In the genomic region with DNA sequence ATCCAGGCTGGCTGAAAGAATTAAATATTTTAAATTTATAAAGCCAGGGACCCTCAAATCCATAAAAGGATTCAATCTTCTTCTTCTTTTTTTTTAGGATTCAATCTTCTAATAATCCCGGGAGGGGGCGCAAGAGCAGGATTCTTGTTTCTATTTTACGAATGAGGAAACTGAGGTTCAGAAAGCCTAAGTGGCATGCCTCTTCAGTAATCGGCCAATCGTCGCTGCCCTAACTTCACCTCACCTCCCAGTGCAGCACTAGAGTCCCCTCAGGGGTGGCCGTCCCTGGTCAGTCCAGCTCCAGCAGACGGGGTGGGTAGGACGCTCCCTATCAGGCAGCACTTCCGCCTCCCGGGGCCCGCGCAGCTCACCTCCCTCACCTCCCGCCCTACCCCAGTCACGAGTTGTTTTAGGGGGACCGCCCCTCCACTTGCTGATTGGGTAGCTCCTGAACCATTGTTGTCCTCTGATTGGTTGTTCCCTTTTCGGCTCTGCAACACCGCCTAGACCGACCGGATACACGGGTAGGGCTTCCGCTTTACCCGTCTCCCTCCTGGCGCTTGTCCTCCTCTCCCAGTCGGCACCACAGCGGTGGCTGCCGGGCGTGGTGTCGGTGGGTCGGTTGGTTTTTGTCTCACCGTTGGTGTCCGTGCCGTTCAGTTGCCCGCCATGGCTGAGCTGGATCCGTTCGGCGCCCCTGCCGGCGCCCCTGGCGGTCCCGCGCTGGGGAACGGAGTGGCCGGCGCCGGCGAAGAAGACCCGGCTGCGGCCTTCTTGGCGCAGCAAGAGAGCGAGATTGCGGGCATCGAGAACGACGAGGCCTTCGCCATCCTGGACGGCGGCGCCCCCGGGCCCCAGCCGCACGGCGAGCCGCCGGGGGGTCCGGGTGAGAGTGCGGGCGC, we compare ENCODE assay signal across 8 cellular contexts. TPM values are rescaled to one million over a fixed set of nuclear protein-coding genes. Genes with fewer than 3 reads are reported as not detected.
DNase-seq lines count a peak whose midpoint lies in the region; ATAC-seq, FAIRE-seq and TF ChIP-seq lines count a peak whose summit lies in the region.

A gene with protein sequence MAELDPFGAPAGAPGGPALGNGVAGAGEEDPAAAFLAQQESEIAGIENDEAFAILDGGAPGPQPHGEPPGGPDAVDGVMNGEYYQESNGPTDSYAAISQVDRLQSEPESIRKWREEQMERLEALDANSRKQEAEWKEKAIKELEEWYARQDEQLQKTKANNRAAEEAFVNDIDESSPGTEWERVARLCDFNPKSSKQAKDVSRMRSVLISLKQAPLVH (plus strand): TSS at position 534 of the 902 bp plus-strand sequence. CDS start 136 bp downstream, at position 670.

- H3K27ac Mint-ChIP-seq in chondrocyte (ENCODE audit: unreplicated experiment), result peak within 1 kb of the TSS; percentile 89

- no peaks in the 10 kb centered on the region for H3K27me3 Mint-ChIP-seq in chondrocyte (ENCODE audit: low read depth)

- POLR2A ChIA-PET in BJ (lab: Charles Lee), result interaction anchor here (0.6 kb wide), 1 partner anchor 163 kb away, joined by 3 read pairs; no protein-coding TSS in a partner anchor

- FAIRE-seq in kidney (lab: Jason Lieb, UNC), result peak; percentile 88

- CTCF ChIA-PET in BJ (lab: Yijun Ruan, JAX), result interaction anchor here (0.6 to 4.1 kb wide), 28 partner anchors 10 to 1577 kb away, joined by 3 to 43 read pairs (median 4); a partner anchor contains a TSS

- ATAC-seq in HG03442 (IDR thresholded peaks at IDR 0.05; ENCODE audit: unreplicated experiment), result peak; percentile 96

- no peaks in the 10 kb centered on the region for H3K27me3 ChIP-seq in BJ (ENCODE audit: control insufficient read depth, insufficient read depth, low read length)

- H3K4me3 ChIP-seq in BJ (ENCODE audit: low read depth, low read length) (peak within 1 kb of the TSS; percentile 76), kidney (ENCODE audit: low read length in 2 of 2) (peak within 1 kb of the TSS; percentile 83 to 93)

- DNase-seq in BJ (ENCODE audit: low read depth), result peak; percentile 94
- DNase-seq in GM19238 (ENCODE audit: insufficient read length, low spot score), result peak; percentile 97
- DNase-seq in NCI-H510A treated with DMSO at 0.1 percent for 48 hours (lab: John Stamatoyannopoulos, UW), result peak; percentile 88
- peak; percentile 83 to 91 for DNase-seq in activated CD4-positive, alpha-beta T cell treated with anti-CD3 and anti-CD28 coated beads for 24 hours (ENCODE audit: low read depth in 2 of 2)
- DNase-seq in chondrocyte (ENCODE audit: low spot score), result no peak
- DNase-seq in kidney, result peak; percentile 99
- DNase-seq in stimulated activated CD4-positive, alpha-beta T cell treated with anti-CD3 and anti-CD28 coated beads, Interleukin-15, amount 100 ng/mL, for 24 hours, result peak; percentile 97

- no peaks in the 10 kb centered on the region for H3K9me3 Mint-ChIP-seq in chondrocyte (ENCODE audit: low read depth)

- intact Hi-C loops in kidney (cut with DNase I), result no loop called here

- peaks cover 62% of the 10 kb centered on the region for H3K4me1 Mint-ChIP-seq in chondrocyte (ENCODE audit: low read depth)

- no peaks in the 10 kb centered on the region for H3K36me3 ChIP-seq in BJ (ENCODE audit: control insufficient read depth, insufficient read depth, low read length)
- no peaks in the 10 kb centered on the region for H3K36me3 ChIP-seq in kidney (ENCODE audit: control insufficient read depth in 1 of 2, insufficient read depth in 2 of 2, low read length in 2 of 2)

- H3K27ac ChIP-seq in kidney (ENCODE audit: low read depth in 2 of 2, low read length in 2 of 2), result peak within 1 kb of the TSS; percentile 94 to 97

- H3K4me3 Mint-ChIP-seq in chondrocyte (ENCODE audit: unreplicated experiment), result peak within 1 kb of the TSS; percentile 94

- TF ChIP-seq CTCF in BJ (IDR thresholded peaks at IDR 0.05; ENCODE audit: insufficient read depth, low read depth, low read length), result peak; percentile 66
- peak; percentile 83 for TF ChIP-seq CTCF in chondrocyte (IDR thresholded peaks at IDR 0.05)
- peak; percentile 25 for TF ChIP-seq CTCF in kidney (IDR thresholded peaks at IDR 0.05; ENCODE audit: borderline replicate concordance, extremely low read depth, insufficient read depth)

- peaks cover 2% of the 10 kb centered on the region for H3K36me3 Mint-ChIP-seq in chondrocyte (ENCODE audit: low read depth)

- H3K9ac ChIP-seq in kidney (ENCODE audit: low read length in 2 of 2), result peak within 1 kb of the TSS; percentile 77 to 85

- H3K4me1 ChIP-seq in kidney (ENCODE audit: control insufficient read depth in 1 of 2, insufficient read depth in 1 of 2, low read depth in 1 of 2, low read length in 2 of 2), result peaks cover 15 to 25% of the 10 kb centered on the region in 2 donors

- no peaks in the 10 kb centered on the region for H3K9me3 ChIP-seq in kidney (ENCODE audit: control insufficient read depth in 1 of 2, low read length in 2 of 2)

RNA-seq across cellular contexts. Expression of the gene that starts here (rescaled TPM):
- polyA plus RNA-seq in BJ (2011; rRNA removed), result 197 and 212 TPM in 2 replicates
- 61.6 and 63.2 TPM in 2 replicates for polyA minus RNA-seq in BJ (2011; rRNA and poly(A)+ RNA removed)
- 200 to 243 TPM (median 240 TPM) in 3 replicates for total RNA-seq in chondrocyte
- 205 TPM for total RNA-seq in kidney
- 331 TPM for polyA plus RNA-seq in kidney (ENCODE audit: insufficient read depth, low read depth, low replicate concordance)

Comparison
In these comparisons a context has a peak if more than half of its experiments do, and no peak if none do; other contexts are left out.
1. CTCF ChIP-seq: peak in every context shown above with its lines; median percentile 83 in chondrocyte; 66 in BJ; 25 in kidney.